ENCODE assay signal across 29 cellular contexts in the genomic region with DNA sequence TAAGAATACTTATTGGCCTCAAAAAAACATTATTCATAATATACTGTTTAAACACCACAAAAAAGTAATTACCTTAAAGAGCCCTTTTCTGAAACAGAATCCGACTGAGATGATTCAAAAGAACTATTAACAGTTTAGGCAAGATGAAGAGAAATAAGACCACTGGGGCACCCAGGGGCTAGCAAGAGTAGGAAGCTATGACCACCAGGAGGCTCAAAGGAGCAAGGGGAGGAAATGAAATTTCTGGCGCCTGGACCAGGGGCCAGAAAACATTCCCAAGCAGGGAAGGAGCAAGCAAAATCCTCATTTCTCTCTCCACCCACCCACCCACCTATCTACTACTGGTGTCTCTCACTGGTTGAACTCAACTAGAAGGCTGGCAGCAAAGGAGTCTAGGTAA. TPM values are rescaled to one million over a fixed set of nuclear protein-coding genes. Genes with fewer than 3 reads are reported as not detected.
A peak's percentile ranks its signal among the peaks of the same experiment; 100 is the strongest.
DNase-seq lines count a peak whose midpoint lies in the region; ATAC-seq, FAIRE-seq and TF ChIP-seq lines count a peak whose summit lies in the region.
"Had no signal": no experiment of that assay in that cellular context is flagged by ENCODE, and none has a peak within 500 bp of the region (broad histone marks: within the 10 kb centered on the region; RNA-seq: fewer than 3 reads in every experiment).

No MANE protein-coding gene starts in this region.

- H3K36me3 ChIP-seq in HCT116 (ENCODE audit: control insufficient read depth in 1 of 2, insufficient read depth in 2 of 2, low read length in 2 of 2) (no peaks in the 10 kb centered on the region), GM12878 (ENCODE audit: control insufficient read depth in 2 of 2, insufficient read depth in 2 of 2, low read length in 1 of 2) (no peaks in the 10 kb centered on the region), pancreas (no peaks in the 10 kb centered on the region)
- H3K36me3 ChIP-seq: esophagus muscularis mucosa, sigmoid colon had no signal

- in situ Hi-C loops in GM12878 (cut with MboI), result no loop called here

- no peak for DNase-seq in AG09309 (ENCODE audit: low read depth)
- DNase-seq in HCT116 (ENCODE audit: low read depth, low spot score), result no peak
- no peak for DNase-seq in GM12878 (ENCODE audit: low read depth, low spot score)
- no peak for DNase-seq in foreskin keratinocyte
- no peak for DNase-seq in T-helper 2 cell
- no peak for DNase-seq in pancreas
- no peak for DNase-seq in NCI-H748 (lab: John Stamatoyannopoulos, UW; ENCODE audit: unreplicated experiment)
- DNase-seq: activated CD4-positive, alpha-beta T cell treated with anti-CD3 and anti-CD28 coated beads for 1 hour; activated gamma-delta T cell; activated naive CD8-positive, alpha-beta T cell treated with anti-CD3 and anti-CD28 coated beads, Interleukin-2, amount 50 U/mL, for 24 hours; body of pancreas; Calu3; effector memory CD4-positive, alpha-beta T cell; GM23248; mucosa of descending colon; NCI-H1092 treated with DMSO at 0.1 percent for 48 hours; NCI-H2029; NCI-H345; posterior cingulate gyrus; sigmoid colon; stimulated activated naive CD4-positive, alpha-beta T cell treated with Interleukin-2 at 50 U/mL for 16 hours; T-cell; testis had no signal

- TF ChIP-seq RAD21 in HCT116 (IDR thresholded peaks at IDR 0.05; ENCODE audit: low read depth) (peak; percentile 24; the same call in 1 of the 2 replicates), GM12878 (IDR thresholded peaks at IDR 0.05; ENCODE audit: insufficient read depth, low read depth, low read length) (no peak)

- H3K4me2 ChIP-seq in HCT116 (ENCODE audit: low read length) (no peak overlapping the region), GM12878 (ENCODE audit: control insufficient read depth, insufficient read depth) (no peak overlapping the region)

- H3K9me3 ChIP-seq in HCT116 (ENCODE audit: control insufficient read depth in 1 of 2, insufficient read depth in 1 of 2, low read depth in 1 of 2, low read length in 2 of 2), result no peaks in the 10 kb centered on the region
- H3K9me3 ChIP-seq in GM12878 (replicated peaks; ENCODE audit: control insufficient read depth, insufficient read depth, low read length), result no peaks in the 10 kb centered on the region
- no peaks in the 10 kb centered on the region for H3K9me3 ChIP-seq in pancreas
- H3K9me3 ChIP-seq: body of pancreas, esophagus muscularis mucosa, mucosa of descending colon, sigmoid colon, testis had no signal

- RAD21 ChIA-PET in HCT116 (lab: Charles Lee; ENCODE audit: low non-redundant PET in 1 of 2, low total read pairs in 2 of 2, uncharacterized antibody in 2 of 2, unreplicated experiment in 2 of 2) (no interaction called here), GM12878 (lab: Charles Lee; ENCODE audit: unreplicated experiment) (no interaction called here)

- no peaks in the 10 kb centered on the region for H3K9me2 ChIP-seq in HCT116 (ENCODE audit: insufficient read depth)

- POLR2A ChIA-PET in HCT116 (lab: Charles Lee), result no interaction called here
- POLR2A ChIA-PET in GM12878 (lab: Charles Lee), result interaction anchor here (0.7 to 0.8 kb wide), 2 partner anchors 28 to 400 kb away, joined by 3 to 4 read pairs; no protein-coding TSS in a partner anchor

- FAIRE-seq in GM12878 (lab: Jason Lieb, UNC) (no peak), pancreas (lab: Jason Lieb, UNC) (no peak)
- FAIRE-seq: colon, keratinocyte had no signal

- no peak overlapping the region for H3K9ac ChIP-seq in HCT116 (ENCODE audit: low read length)
- no peak overlapping the region for H3K9ac ChIP-seq in GM12878 (ENCODE audit: control insufficient read depth, insufficient read depth, low read length)
- H3K9ac ChIP-seq: GM23248 had no signal

- TF ChIP-seq POLR2A in HCT116 (IDR thresholded peaks at IDR 0.05; ENCODE audit: borderline replicate concordance, extremely low read depth, insufficient read depth, insufficient read length), result no peak
- no peak for TF ChIP-seq POLR2A in GM12878 (IDR thresholded peaks at IDR 0.05; ENCODE audit: low read depth, low read length)

- SMC1A ChIA-PET in GM12878 (lab: Charles Lee; ENCODE audit: uncharacterized antibody, unreplicated experiment), result interaction anchor here (1.3 kb wide), 1 partner anchor 406 kb away, joined by 3 read pairs; no protein-coding TSS in a partner anchor

- intact Hi-C loops in HCT116 (cut with micrococcal nuclease), result no loop called here
- intact Hi-C loops in GM12878 (cut with micrococcal nuclease; ENCODE audit: unreplicated experiment), result no loop called here
- intact Hi-C loops in pancreas (cut with DNase I), result no loop called here

- H3K27ac ChIP-seq in HCT116 (ENCODE audit: low read depth, low read length), result no peak overlapping the region
- H3K27ac ChIP-seq in GM12878 (ENCODE audit: control insufficient read depth, insufficient read depth), result no peak overlapping the region
- no peak overlapping the region for H3K27ac ChIP-seq in foreskin keratinocyte
- no peak overlapping the region for H3K27ac ChIP-seq in pancreas
- H3K27ac ChIP-seq: body of pancreas, C4-2B, esophagus muscularis mucosa, GM23248, sigmoid colon, testis had no signal

- ATAC-seq in HCT116 (no peak), GM12878 (no peak), foreskin keratinocyte (no peak), GM21737 (IDR thresholded peaks at IDR 0.05; ENCODE audit: unreplicated experiment) (no peak), pancreas (no peak)
- ATAC-seq: activated naive CD8-positive, alpha-beta T cell treated with anti-CD3 and anti-CD28 coated beads, Interleukin-2, amount 50 U/mL, for 24 hours; body of pancreas; mucosa of descending colon; Panc1; T-cell had no signal

- TF ChIP-seq CTCF in AG09309 (IDR thresholded peaks at IDR 0.05; ENCODE audit: control insufficient read depth, insufficient read depth, low read depth, low read length, missing control alignments), result peak; percentile 4
- peak in 2 of 3 experiments; percentile 53 to 56; a peak in 4 of 6 replicates for TF ChIP-seq CTCF in HCT116 (IDR thresholded peaks at IDR 0.05 in 2 of 3, conservative IDR thresholded peaks at IDR 0.05 in 1 of 3; ENCODE audit: borderline replicate concordance in 1 of 3, insufficient read depth in 1 of 3, low read depth in 2 of 3, low read length in 2 of 3)
- peak in 2 of 3 experiments; percentile 7 to 9; a peak in 2 of 6 replicates for TF ChIP-seq CTCF in GM12878 (IDR thresholded peaks at IDR 0.05 in 2 of 3, conservative IDR thresholded peaks at IDR 0.05 in 1 of 3; ENCODE audit: control insufficient read depth in 2 of 3, extremely low read depth in 1 of 3, insufficient read depth in 1 of 3, low read depth in 3 of 3, low read length in 3 of 3)
- TF ChIP-seq CTCF in foreskin keratinocyte (conservative IDR thresholded peaks at IDR 0.05), result peak; percentile 20
- TF ChIP-seq CTCF in pancreas (IDR thresholded peaks at IDR 0.05), result no peak

- WGBS in GM12878 (ENCODE audit: insufficient coverage, insufficient replicate concordance, low lambda C conversion rate, missing lambda C conversion rate), result 48% methylated on average over 2 of the region's 2 CpGs
- 61 to 76% methylated on average over 2 of the region's 2 CpGs for WGBS in pancreas, 2 donors

- TF ChIP-seq EP300 in GM12878 (IDR thresholded peaks at IDR 0.05; ENCODE audit: borderline replicate concordance in 1 of 2, control insufficient read depth in 1 of 2, low read depth in 2 of 2, low read length in 2 of 2), result no peak

- H3K4me1 ChIP-seq in HCT116 (ENCODE audit: control insufficient read depth in 1 of 2, insufficient read depth in 2 of 2, low read length in 2 of 2), result peaks cover 0 to 4% of the 10 kb centered on the region in 2 experiments; a peak in 1 of 4 replicates
- no peaks in the 10 kb centered on the region for H3K4me1 ChIP-seq in GM12878 (ENCODE audit: control insufficient read depth, insufficient read depth, low read length)
- no peaks in the 10 kb centered on the region for H3K4me1 ChIP-seq in foreskin keratinocyte
- no peaks in the 10 kb centered on the region for H3K4me1 ChIP-seq in pancreas
- H3K4me1 ChIP-seq: testis had no signal

- no peak overlapping the region for H3K4me3 ChIP-seq in AG09309 (ENCODE audit: control insufficient read depth, low read depth, low read length)
- no peak overlapping the region for H3K4me3 ChIP-seq in HCT116 (replicated peaks in 1 of 2; ENCODE audit: low read depth in 1 of 2, low read length in 2 of 2)
- H3K4me3 ChIP-seq in GM12878, result no peak overlapping the region
- no peak overlapping the region for H3K4me3 ChIP-seq in pancreas
- H3K4me3 ChIP-seq: body of pancreas, esophagus muscularis mucosa, GM23248, mucosa of descending colon, sigmoid colon, testis had no signal

- H3K79me2 ChIP-seq in HCT116 (ENCODE audit: insufficient read depth, low read length) (no peaks in the 10 kb centered on the region), GM12878 (ENCODE audit: control insufficient read depth, insufficient read depth, low read length) (no peaks in the 10 kb centered on the region)

- H3K27me3 ChIP-seq in HCT116 (ENCODE audit: insufficient read depth, low read length) (no peaks in the 10 kb centered on the region), GM12878 (replicated peaks in 1 of 2; ENCODE audit: control insufficient read depth in 2 of 2, insufficient read depth in 2 of 2, low read length in 1 of 2) (no peaks in the 10 kb centered on the region; a peak in 1 of 4 replicates), foreskin keratinocyte (peaks cover 21% of the 10 kb centered on the region), pancreas (no peaks in the 10 kb centered on the region)
- H3K27me3 ChIP-seq: body of pancreas, esophagus muscularis mucosa, sigmoid colon, testis had no signal

- H2AFZ ChIP-seq in HCT116 (ENCODE audit: low read depth, low read length, poor library complexity, severe bottlenecking) (no peak overlapping the region), GM12878 (ENCODE audit: control insufficient read depth, low read depth, low read length) (no peak overlapping the region)
- H2AFZ ChIP-seq: GM23248 had no signal

- no TSS peak for BruUV-seq in HCT116 (replicated peaks; lab: Mats Ljungman, UMichigan)
- BruUV-seq in GM12878 (replicated peaks; lab: Mats Ljungman, UMichigan), result no TSS peak

- H4K20me1 ChIP-seq in HCT116 (ENCODE audit: insufficient read depth) (no peaks in the 10 kb centered on the region), GM12878 (ENCODE audit: control insufficient read depth, insufficient read depth) (no peaks in the 10 kb centered on the region)

- CTCF ChIA-PET in HCT116 (lab: Charles Lee), result no interaction called here
- CTCF ChIA-PET in GM12878 (lab: Yijun Ruan, JAX), result interaction anchor here (1.9 kb wide), 1 partner anchor 406 kb away, joined by 5 read pairs; no protein-coding TSS in a partner anchor

RNA-seq across cellular contexts. Expression of a gene that starts 6.3 kb away (rescaled TPM):
- 19.3 TPM for total RNA-seq in HCT116 (2021; ENCODE audit: unreplicated experiment)
- 10.4 and 10.7 TPM in 2 replicates for polyA plus RNA-seq in HCT116 (2012)
- total RNA-seq in GM12878 (2013; cell fraction: nucleolus; rRNA removed), result 94.2 and 107 TPM in 2 replicates
- total RNA-seq in GM12878 (2014; rRNA removed), result 20.5 and 22.6 TPM in 2 replicates
- 20.6 and 21.6 TPM in 2 replicates for total RNA-seq in GM12878 (2014; rRNA removed; fragmentation: Illumina TruSeq; extraction: Trizol)
- 24.9 and 29.4 TPM in 2 replicates for total RNA-seq in GM12878 (2021)
- polyA plus RNA-seq in GM12878 (2011; ENCODE audit: low read depth), result 13.8 TPM
- 33.7 and 44.8 TPM in 2 replicates for polyA plus RNA-seq in GM12878 (2011; rRNA removed)
- polyA plus RNA-seq in GM12878 (2011; cell fraction: cytosol; rRNA removed), result 42.0 and 54.1 TPM in 2 replicates
- 108 and 118 TPM in 2 replicates for polyA plus RNA-seq in GM12878 (2011; cell fraction: nucleus; rRNA removed)
- 13.2 and 13.5 TPM in 2 replicates for polyA plus RNA-seq in GM12878 (2012)
- 25.5 and 51.1 TPM in 2 replicates for polyA plus RNA-seq in GM12878 (2014; fragmentation: Illumina TruSeq; extraction: Trizol)
- 1 to 10 TPM; 2.6 to 3.1 TPM for polyA plus RNA-seq in GM12878 (2014; fragmentation: Nextera tagmentation; extraction: Ambion mirVana)
- 26.2 and 28.3 TPM in 2 replicates for polyA plus RNA-seq in GM12878 (2014; rRNA removed)
- polyA plus RNA-seq in GM12878 (2016; fragmentation: Nextera tagmentation; extraction: Ambion mirVana), result 10 to 100 TPM; 18.7 to 18.8 TPM
- polyA minus RNA-seq in GM12878 (2011; rRNA and poly(A)+ RNA removed), result 37.8 and 51.0 TPM in 2 replicates
- polyA minus RNA-seq in GM12878 (2011; cell fraction: cytosol; rRNA and poly(A)+ RNA removed), result 5.9 and 12.5 TPM in 2 replicates
- 42.4 and 56.1 TPM in 2 replicates for polyA minus RNA-seq in GM12878 (2011; cell fraction: nucleus; rRNA and poly(A)+ RNA removed)
- 17.1 and 32.4 TPM in 2 replicates for total RNA-seq in foreskin keratinocyte
- 8.6 and 16.5 TPM in 2 replicates for polyA plus RNA-seq in foreskin keratinocyte
- total RNA-seq in pancreas, result 10 to 100 TPM in 4 of 6 donors, 1 to 10 TPM in 2; 8.0 to 14.5 (median 12.2) TPM
- polyA plus RNA-seq in pancreas, result 10 to 100 TPM in 1 of 2 donors, 1 to 10 TPM in 1; 7.8 to 10.6 TPM

RNA-seq across cellular contexts. Expression of a gene that starts 26.1 kb away (rescaled TPM):
- total RNA-seq in HCT116 (2021; ENCODE audit: unreplicated experiment) (0.27 TPM), GM12878 (2014; rRNA removed) (1.9 and 3.6 TPM in 2 replicates), GM12878 (2014; rRNA removed; fragmentation: Illumina TruSeq; extraction: Trizol) (1.5 and 2.5 TPM in 2 replicates), GM12878 (2021) (2.7 and 3.2 TPM in 2 replicates), foreskin keratinocyte (0.18 and 0.95 TPM in 2 replicates), pancreas (1 to 10 TPM in 3 of 6 donors, under 1 TPM in 3; 0.14 to 1.3 (median 1.1) TPM)
- polyA plus RNA-seq in HCT116 (2012), result 0.11 and 0.25 TPM in 2 replicates
- 7.7 and 11.6 TPM in 2 replicates for total RNA-seq in GM12878 (2013; cell fraction: nucleolus; rRNA removed)
- 0.29 TPM for polyA plus RNA-seq in GM12878 (2011; ENCODE audit: low read depth)
- polyA plus RNA-seq in GM12878 (2011; rRNA removed) (7.3 and 8.0 TPM in 2 replicates), GM12878 (2014; fragmentation: Illumina TruSeq; extraction: Trizol) (2.5 and 3.3 TPM in 2 replicates), GM12878 (2014; fragmentation: Nextera tagmentation; extraction: Ambion mirVana) (under 1 TPM; 0.69 to 0.87 TPM), GM12878 (2014; rRNA removed) (3.2 and 3.8 TPM in 2 replicates), GM12878 (2016; fragmentation: Nextera tagmentation; extraction: Ambion mirVana) (1 to 10 TPM; 1.7 to 1.8 TPM), foreskin keratinocyte (0.10 and 0.26 TPM in 2 replicates), pancreas (under 1 TPM; 0.46 to 0.77 TPM)
- polyA plus RNA-seq in GM12878 (2011; cell fraction: cytosol; rRNA removed), result 4.3 and 5.3 TPM in 2 replicates
- polyA plus RNA-seq in GM12878 (2011; cell fraction: nucleus; rRNA removed), result 23.5 and 28.7 TPM in 2 replicates
- polyA plus RNA-seq in GM12878 (2012), result 0.59 and 1.2 TPM in 2 replicates
- polyA minus RNA-seq in GM12878 (2011; rRNA and poly(A)+ RNA removed), result 7.5 and 12.8 TPM in 2 replicates
- polyA minus RNA-seq in GM12878 (2011; cell fraction: cytosol; rRNA and poly(A)+ RNA removed), result 2.7 and 3.8 TPM in 2 replicates
- 15.7 and 40.2 TPM in 2 replicates for polyA minus RNA-seq in GM12878 (2011; cell fraction: nucleus; rRNA and poly(A)+ RNA removed)

Comparison
In these comparisons a context has a peak if more than half of its experiments do, and no peak if none do; other contexts are left out.
1. CTCF ChIP-seq: peak in AG09309 (single experiment), HCT116 (2 of 3), GM12878 (2 of 3) and foreskin keratinocyte (single experiment); none in pancreas (0 of 4).